10 cellular contexts compared by ENCODE assay signal in the genomic region with DNA sequence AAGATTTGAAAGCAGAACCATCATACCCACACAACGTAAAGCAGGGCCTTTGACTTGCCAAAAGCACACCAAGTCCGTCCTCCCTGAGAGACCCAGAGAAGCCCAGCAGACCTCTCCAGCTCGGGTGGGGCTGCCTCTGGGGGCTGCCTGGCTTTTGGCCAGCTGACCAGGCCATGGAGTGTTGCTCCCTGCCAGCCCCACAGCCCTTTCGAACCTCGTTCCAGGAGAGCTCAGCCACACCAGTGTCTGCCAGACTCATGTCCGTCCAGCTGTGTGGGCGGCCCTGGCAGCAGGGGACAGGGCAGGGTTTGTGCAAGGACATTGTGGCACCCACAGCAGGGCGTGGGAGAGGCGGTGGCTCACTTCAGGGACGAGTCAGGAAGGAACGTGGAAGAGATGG. TPM values are rescaled to one million over a fixed set of nuclear protein-coding genes. Genes with fewer than 3 reads are reported as not detected.
A peak's percentile ranks its signal among the peaks of the same experiment; 100 is the strongest.
DNase-seq lines count a peak whose midpoint lies in the region; ATAC-seq and TF ChIP-seq lines count a peak whose summit lies in the region.
"Had no signal": no experiment of that assay in that cellular context is flagged by ENCODE, and none has a peak within 500 bp of the region (broad histone marks: within the 10 kb centered on the region; RNA-seq: fewer than 3 reads in every experiment).

No MANE protein-coding gene starts in this region.

- intact Hi-C loops in body of pancreas (cut with DNase I): no loop called here
- intact Hi-C loops in left ventricle myocardium superior (cut with micrococcal nuclease): loop anchor here (5.0 kb wide), 1 partner anchor 139 kb away; no protein-coding TSS in a partner anchor
- intact Hi-C loops in upper lobe of right lung (cut with DNase I): loop anchor here (5.0 kb wide), 1 partner anchor 139 kb away; no protein-coding TSS in a partner anchor

- H3K36me3 ChIP-seq in body of pancreas (replicated peaks in 1 of 2; ENCODE audit: insufficient read depth in 1 of 2, low read depth in 2 of 2): no peaks in the 10 kb centered on the region
- H3K36me3 ChIP-seq in upper lobe of right lung: no peaks in the 10 kb centered on the region

- H3K9me3 ChIP-seq in body of pancreas (no peaks in the 10 kb centered on the region), upper lobe of right lung (peaks cover 2% of the 10 kb centered on the region)

- peak; percentile 35 to 68 (median 53) for DNase-seq in body of pancreas
- peak; percentile 85 for DNase-seq in left ventricle myocardium superior
- peak in 29 of 56 donors; percentile 8 to 66 (median 32) for DNase-seq in nucleus accumbens (lab: John Stamatoyannopoulos, UW)
- DNase-seq in upper lobe of right lung: peak; percentile 92
- DNase-seq in middle frontal gyrus (ENCODE audit: extremely low spot score, low spot score): no peak
- DNase-seq: activated CD4-positive, alpha-beta memory T cell treated with anti-CD3 and anti-CD28 coated beads for 36 hours; activated naive CD4-positive, alpha-beta T cell treated with anti-CD3 and anti-CD28 coated beads, Interleukin-2, amount 50 U/mL, for 16 hours had no signal

- 23 to 34% methylated on average over 9 to 11 of the region's 11 CpGs for WGBS in body of pancreas, 2 donors

- ATAC-seq in body of pancreas (peak; percentile 40), left ventricle myocardium superior (peak; percentile 85), upper lobe of right lung (peak; percentile 91), GM18868 (IDR thresholded peaks at IDR 0.05; ENCODE audit: unreplicated experiment) (no peak), HG03442 (IDR thresholded peaks at IDR 0.05; ENCODE audit: unreplicated experiment) (no peak), GM19452 (IDR thresholded peaks at IDR 0.05; ENCODE audit: unreplicated experiment) (no peak)

- H3K4me1 ChIP-seq in body of pancreas (peaks cover 32% of the 10 kb centered on the region), upper lobe of right lung (peaks cover 38% of the 10 kb centered on the region)

- TF ChIP-seq CTCF in body of pancreas (IDR thresholded peaks at IDR 0.05) (no peak), upper lobe of right lung (IDR thresholded peaks at IDR 0.05) (no peak)

- no peak overlapping the region for H3K4me3 ChIP-seq in body of pancreas
- no peak overlapping the region for H3K4me3 ChIP-seq in upper lobe of right lung

- H3K27ac ChIP-seq in body of pancreas: peak overlapping the region in 3 of 4 donors; percentile 23 to 73 (median 48)
- peak overlapping the region; percentile 68 for H3K27ac ChIP-seq in upper lobe of right lung

- peak in 1 of 3 donors; percentile 10 for TF ChIP-seq POLR2A in body of pancreas (IDR thresholded peaks at IDR 0.05)

- no peaks in the 10 kb centered on the region for H3K27me3 ChIP-seq in body of pancreas
- no peaks in the 10 kb centered on the region for H3K27me3 ChIP-seq in upper lobe of right lung

RNA-seq across cellular contexts. Expression of a gene that starts 22.6 kb away (rescaled TPM):
- 10 to 100 TPM; 26.7 to 52.1 TPM for total RNA-seq in body of pancreas
- total RNA-seq in left ventricle myocardium superior: 42.8 TPM
- 50.6 TPM for total RNA-seq in upper lobe of right lung

RNA-seq across cellular contexts. Expression of a gene that starts 47.0 kb away (rescaled TPM):
- total RNA-seq in body of pancreas (10 to 100 TPM; 13.7 to 17.1 TPM), left ventricle myocardium superior (89.7 TPM), upper lobe of right lung (24.9 TPM)

Comparison
In these comparisons a context has a peak if more than half of its experiments do, and no peak if none do; other contexts are left out.
1. ATAC-seq: peak in body of pancreas (single experiment), left ventricle myocardium superior (single experiment) and upper lobe of right lung (single experiment); none in GM18868 (single experiment), HG03442 (single experiment) and GM19452 (single experiment).